ENCODE assay signal across 12 cellular contexts in the genomic region with DNA sequence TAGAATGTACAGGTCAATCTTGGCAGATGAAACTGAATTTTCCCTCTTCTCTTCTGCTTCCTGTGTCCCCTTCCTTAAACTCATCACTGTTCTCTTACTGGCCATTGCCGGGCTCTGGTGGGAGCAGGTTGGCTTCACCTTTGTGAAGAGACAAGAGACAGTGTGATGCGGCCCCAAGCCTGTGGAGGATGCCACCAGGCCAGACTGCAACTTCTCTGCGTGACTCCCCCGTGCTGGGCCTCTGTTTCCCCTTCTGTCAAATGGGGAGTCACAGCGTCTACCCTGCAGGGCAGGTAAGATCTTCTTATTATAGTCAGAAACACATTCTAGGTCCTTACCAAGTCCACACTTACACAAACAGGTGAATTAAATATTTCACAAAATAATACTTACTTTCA. TPM values are rescaled to one million over a fixed set of nuclear protein-coding genes. Genes with fewer than 3 reads are reported as not detected.
DNase-seq lines count a peak whose midpoint lies in the region; ATAC-seq and TF ChIP-seq lines count a peak whose summit lies in the region.
"Had no signal": no experiment of that assay in that cellular context is flagged by ENCODE, and none has a peak within 500 bp of the region (broad histone marks: within the 10 kb centered on the region; RNA-seq: fewer than 3 reads in every experiment).

No MANE protein-coding gene starts in this region.

- H3K27ac ChIP-seq in right cardiac atrium (ENCODE audit: low read length) (peak overlapping the region; percentile 94), gastrocnemius medialis (peak overlapping the region; percentile 95 to 98 (median 96))

- H3K4me3 Mint-ChIP-seq in activated CD4-positive, alpha-beta T cell treated with anti-CD3 and anti-CD28 coated beads, Interleukin-2, amount 10 ng/mL, durations not matched to agents 7 days and 5 days, result peak overlapping the region; percentile 41
- peak overlapping the region; percentile 54 to 88 (median 87) for H3K4me3 Mint-ChIP-seq in T-cell

- no peaks in the 10 kb centered on the region for H3K27me3 Mint-ChIP-seq in activated CD4-positive, alpha-beta T cell treated with anti-CD3 and anti-CD28 coated beads, Interleukin-2, amount 10 ng/mL, durations not matched to agents 7 days and 5 days
- no peaks in the 10 kb centered on the region for H3K27me3 Mint-ChIP-seq in T-cell

- H3K27ac Mint-ChIP-seq in activated CD4-positive, alpha-beta T cell treated with anti-CD3 and anti-CD28 coated beads, Interleukin-2, amount 10 ng/mL, durations not matched to agents 7 days and 5 days, result peak overlapping the region; percentile 41
- H3K27ac Mint-ChIP-seq in T-cell, result peak overlapping the region; percentile 40 to 61

- H3K4me3 ChIP-seq in right cardiac atrium (ENCODE audit: low read length) (no peak overlapping the region), gastrocnemius medialis (no peak overlapping the region)
- H3K4me3 ChIP-seq: mucosa of descending colon had no signal

- H3K36me3 ChIP-seq in gastrocnemius medialis, result peaks cover 0 to 10% of the 10 kb centered on the region in 2 donors

- CTCF ChIA-PET in activated CD4-positive, alpha-beta T cell treated with anti-CD3 and anti-CD28 coated beads, Interleukin-2, amount 10 ng/mL, durations not matched to agents 7 days and 5 days (lab: Charles Lee), result interaction anchor here (0.6 to 1.9 kb wide), 3 partner anchors 14 to 726 kb away, joined by 3 to 7 read pairs (median 3); no protein-coding TSS in a partner anchor
- CTCF ChIA-PET in T-cell (lab: Charles Lee), result interaction anchor here in 1 of 2 donors (0.7 kb wide), 1 partner anchor 13 kb away, joined by 4 read pairs; no protein-coding TSS in a partner anchor

- H3K9me3 ChIP-seq in right cardiac atrium (ENCODE audit: control insufficient read depth, low read length) (no peaks in the 10 kb centered on the region), gastrocnemius medialis (no peaks in the 10 kb centered on the region)
- H3K9me3 ChIP-seq: MG63, mucosa of descending colon had no signal

- DNase-seq in activated CD4-positive, alpha-beta T cell treated with anti-CD3 and anti-CD28 coated beads, Interleukin-2, amount 10 ng/mL, durations not matched to agents 7 days and 5 days, result no peak
- no peak for DNase-seq in activated CD4-positive, alpha-beta T cell treated with anti-CD3 and anti-CD28 coated beads for 48 hours
- DNase-seq in T-cell (no peak), right cardiac atrium (peak in 1 of 3 donors; percentile 40), gastrocnemius medialis (no peak), G401 (ENCODE audit: low spot score) (no peak)
- no peak for DNase-seq in stimulated activated CD4-positive, alpha-beta T cell treated with anti-CD3 and anti-CD28 coated beads, Interleukin-4, amount 100 ng/mL, for 24 hours
- DNase-seq: MG63, NCI-H2171, trophoblast cell had no signal

- no peak for TF ChIP-seq POLR2A in gastrocnemius medialis (IDR thresholded peaks at IDR 0.05)

- intact Hi-C loops in right cardiac atrium (cut with DNase I) (loop anchor here in 2 of 4 donors (5.0 to 10.0 kb wide), 2 partner anchors 53 to 56 kb away; partner anchors contain the start of gene TAF4 (in 2 of the 2)), gastrocnemius medialis (cut with DNase I; ENCODE audit: low total_unique reads) (no loop called here)

- no peak for TF ChIP-seq CTCF in gastrocnemius medialis (IDR thresholded peaks at IDR 0.05 in 4 of 5, conservative IDR thresholded peaks at IDR 0.05 in 1 of 5)

- H3K9me3 Mint-ChIP-seq in activated CD4-positive, alpha-beta T cell treated with anti-CD3 and anti-CD28 coated beads, Interleukin-2, amount 10 ng/mL, durations not matched to agents 7 days and 5 days, result peaks cover 2% of the 10 kb centered on the region
- peaks cover 0 to 3% (median 2%) of the 10 kb centered on the region in 3 donors for H3K9me3 Mint-ChIP-seq in T-cell

- POLR2A ChIA-PET in activated CD4-positive, alpha-beta T cell treated with anti-CD3 and anti-CD28 coated beads, Interleukin-2, amount 10 ng/mL, durations not matched to agents 7 days and 5 days (lab: Charles Lee), result no interaction called here
- POLR2A ChIA-PET in T-cell (lab: Charles Lee), result no interaction called here

- no peaks in the 10 kb centered on the region for H3K27me3 ChIP-seq in right cardiac atrium (ENCODE audit: control insufficient read depth, insufficient read depth)
- H3K27me3 ChIP-seq in gastrocnemius medialis, result no peaks in the 10 kb centered on the region
- H3K27me3 ChIP-seq: MG63 had no signal

- H3K36me3 Mint-ChIP-seq in activated CD4-positive, alpha-beta T cell treated with anti-CD3 and anti-CD28 coated beads, Interleukin-2, amount 10 ng/mL, durations not matched to agents 7 days and 5 days (ENCODE audit: low read depth), result peaks cover 17% of the 10 kb centered on the region
- peaks cover 13% of the 10 kb centered on the region for H3K36me3 Mint-ChIP-seq in T-cell

- H3K4me1 Mint-ChIP-seq in activated CD4-positive, alpha-beta T cell treated with anti-CD3 and anti-CD28 coated beads, Interleukin-2, amount 10 ng/mL, durations not matched to agents 7 days and 5 days, result peaks cover 54% of the 10 kb centered on the region
- peaks cover 50 to 60% (median 59%) of the 10 kb centered on the region in 3 donors for H3K4me1 Mint-ChIP-seq in T-cell

- ATAC-seq in T-cell (replicated peaks in 1 of 4) (no peak), right cardiac atrium (no peak), gastrocnemius medialis (no peak), HG03280 (IDR thresholded peaks at IDR 0.05; ENCODE audit: unreplicated experiment) (no peak)
- ATAC-seq: mucosa of descending colon had no signal

- H3K4me1 ChIP-seq in right cardiac atrium (ENCODE audit: control insufficient read depth, insufficient read depth, low read length), result peaks cover 6% of the 10 kb centered on the region
- peaks cover 45 to 56% of the 10 kb centered on the region in 2 donors for H3K4me1 ChIP-seq in gastrocnemius medialis

- WGBS in right cardiac atrium, result 92% methylated on average over 5 of the region's 5 CpGs

- in situ Hi-C loops in gastrocnemius medialis (cut with MboI; ENCODE audit: low sequenced_read_pairs in 4 of 4), result loop anchor here in 1 of 4 donors (10.0 kb wide), 1 partner anchor 56 kb away; the partner anchor contains the start of gene TAF4
- in situ Hi-C loops in G401 (cut with HindIII; ENCODE audit: low sequenced_read_pairs), result no loop called here

RNA-seq across cellular contexts. Expression of gene LSM14B, which starts 1.9 kb away (rescaled TPM):
- total RNA-seq in activated CD4-positive, alpha-beta T cell treated with anti-CD3 and anti-CD28 coated beads, Interleukin-2, amount 10 ng/mL, durations not matched to agents 7 days and 5 days, result 10 to 100 TPM; 42.6 to 47.1 TPM
- total RNA-seq in T-cell (10 to 100 TPM; 40.5 to 55.5 (median 54.4) TPM), right cardiac atrium (10 to 100 TPM; 32.9 to 45.7 (median 40.9) TPM), gastrocnemius medialis (10 to 100 TPM; 28.0 to 52.5 (median 36.2) TPM)
- 27.6 TPM for polyA plus RNA-seq in right cardiac atrium
- 73.9 and 86.4 TPM in 2 replicates for total RNA-seq in G401 (2014; rRNA removed; shearing (Covaris generic))

RNA-seq across cellular contexts. Expression of gene PSMA7, which starts 22.8 kb away (rescaled TPM):
- 100 to 1,000 TPM; 250 to 306 TPM for total RNA-seq in activated CD4-positive, alpha-beta T cell treated with anti-CD3 and anti-CD28 coated beads, Interleukin-2, amount 10 ng/mL, durations not matched to agents 7 days and 5 days
- total RNA-seq in T-cell, result 100 to 1,000 TPM; 136 to 233 (median 208) TPM
- total RNA-seq in right cardiac atrium, result 100 to 1,000 TPM; 178 to 215 (median 206) TPM
- polyA plus RNA-seq in right cardiac atrium, result 244 TPM
- total RNA-seq in gastrocnemius medialis, result 1,000 to 10,000 TPM in 2 of 4 donors, 100 to 1,000 TPM in 2; 632 to 1,338 (median 1,003) TPM
- 631 and 699 TPM in 2 replicates for total RNA-seq in G401 (2014; rRNA removed; shearing (Covaris generic))

RNA-seq across cellular contexts. Expression of gene SS18L1, which starts 23.2 kb away (rescaled TPM):
- total RNA-seq in activated CD4-positive, alpha-beta T cell treated with anti-CD3 and anti-CD28 coated beads, Interleukin-2, amount 10 ng/mL, durations not matched to agents 7 days and 5 days, result 10 to 100 TPM; 17.3 to 19.7 TPM
- 10 to 100 TPM; 14.6 to 23.6 (median 19.4) TPM for total RNA-seq in T-cell
- total RNA-seq in right cardiac atrium, result 1 to 10 TPM; 7.8 to 8.8 (median 8.1) TPM
- polyA plus RNA-seq in right cardiac atrium, result 6.2 TPM
- total RNA-seq in gastrocnemius medialis, result 10 to 100 TPM; 11.5 to 31.8 (median 16.9) TPM
- total RNA-seq in G401 (2014; rRNA removed; shearing (Covaris generic)), result 9.6 and 13.2 TPM in 2 replicates

RNA-seq across cellular contexts. Expression of gene TAF4, which starts 54.7 kb away (rescaled TPM):
- total RNA-seq in activated CD4-positive, alpha-beta T cell treated with anti-CD3 and anti-CD28 coated beads, Interleukin-2, amount 10 ng/mL, durations not matched to agents 7 days and 5 days, result 10 to 100 TPM; 24.2 to 32.0 TPM
- total RNA-seq in T-cell (10 to 100 TPM; 21.7 to 39.5 (median 35.2) TPM), right cardiac atrium (10 to 100 TPM in 1 of 4 donors, 1 to 10 TPM in 3; 7.0 to 13.6 (median 8.6) TPM), gastrocnemius medialis (10 to 100 TPM in 3 of 4 donors, 1 to 10 TPM in 1; 8.0 to 24.9 (median 13.9) TPM)
- 3.8 TPM for polyA plus RNA-seq in right cardiac atrium
- total RNA-seq in G401 (2014; rRNA removed; shearing (Covaris generic)), result 8.2 and 13.8 TPM in 2 replicates
